ENCODE assay signal across 14 cellular contexts in genomic region chr17:27384721-27385120, GRCh38.
DNase-seq lines count a peak whose midpoint lies in the region; ATAC-seq and TF ChIP-seq lines count a peak whose summit lies in the region.
"Had no signal": no experiment of that assay in that cellular context is flagged by ENCODE, and none has a peak within 500 bp of the region (broad histone marks: within the 10 kb centered on the region; RNA-seq: fewer than 3 reads in every experiment).

No MANE protein-coding gene starts in this region.

- no peak overlapping the region for H3K4me3 Mint-ChIP-seq in immature natural killer cell
- H3K4me3 Mint-ChIP-seq in natural killer cell treated with Interleukin-12 subunit alpha and Interleukin-12 subunit beta and Interleukin-15 and Interleukin-18, amount 100 ng/mL, for 72 hours, result no peak overlapping the region
- H3K4me3 Mint-ChIP-seq: nephron had no signal

- H3K27me3 ChIP-seq in MG63, result no peaks in the 10 kb centered on the region
- H3K27me3 ChIP-seq in stomach smooth muscle (ENCODE audit: control insufficient read depth in 1 of 2, insufficient read depth in 2 of 2, low read length in 2 of 2), result no peaks in the 10 kb centered on the region
- H3K27me3 ChIP-seq: testis had no signal

- H3K27ac ChIP-seq in VCaP (0 out of 2 replicates have a peak overlapping the region, but pooled peaks have one; percentile 3), stomach smooth muscle (ENCODE audit: low read length) (peak overlapping the region; percentile 25)
- H3K27ac ChIP-seq: testis had no signal

- H3K9me3 ChIP-seq in MG63, result no peaks in the 10 kb centered on the region
- H3K9me3 ChIP-seq in stomach smooth muscle (ENCODE audit: control insufficient read depth in 2 of 2, low read length in 2 of 2), result no peaks in the 10 kb centered on the region
- H3K9me3 ChIP-seq: testis had no signal

- peaks cover under 1 to 2% (median 2%) of the 10 kb centered on the region in 3 donors for H3K27me3 Mint-ChIP-seq in immature natural killer cell (ENCODE audit: low read depth in 3 of 3)
- peaks cover 4% of the 10 kb centered on the region in 2 donors for H3K27me3 Mint-ChIP-seq in natural killer cell treated with Interleukin-12 subunit alpha and Interleukin-12 subunit beta and Interleukin-15 and Interleukin-18, amount 100 ng/mL, for 72 hours

- H3K36me3 ChIP-seq in MG63 (no peaks in the 10 kb centered on the region), stomach smooth muscle (ENCODE audit: control insufficient read depth in 2 of 2, insufficient read depth in 2 of 2, low read length in 2 of 2) (no peaks in the 10 kb centered on the region)

- no peaks in the 10 kb centered on the region for H3K36me3 Mint-ChIP-seq in immature natural killer cell
- no peaks in the 10 kb centered on the region for H3K36me3 Mint-ChIP-seq in natural killer cell treated with Interleukin-12 subunit alpha and Interleukin-12 subunit beta and Interleukin-15 and Interleukin-18, amount 100 ng/mL, for 72 hours

- H3K4me1 Mint-ChIP-seq in immature natural killer cell, result peaks cover 11 to 16% of the 10 kb centered on the region in 2 donors
- H3K4me1 Mint-ChIP-seq in natural killer cell treated with Interleukin-12 subunit alpha and Interleukin-12 subunit beta and Interleukin-15 and Interleukin-18, amount 100 ng/mL, for 72 hours (ENCODE audit: low read depth in 2 of 2), result peaks cover 20 to 27% of the 10 kb centered on the region in 2 donors

- H3K9me3 Mint-ChIP-seq in immature natural killer cell, result no peaks in the 10 kb centered on the region
- no peaks in the 10 kb centered on the region for H3K9me3 Mint-ChIP-seq in natural killer cell treated with Interleukin-12 subunit alpha and Interleukin-12 subunit beta and Interleukin-15 and Interleukin-18, amount 100 ng/mL, for 72 hours
- H3K9me3 Mint-ChIP-seq: nephron had no signal

- no peak overlapping the region for H3K27ac Mint-ChIP-seq in immature natural killer cell
- no peak overlapping the region for H3K27ac Mint-ChIP-seq in natural killer cell treated with Interleukin-12 subunit alpha and Interleukin-12 subunit beta and Interleukin-15 and Interleukin-18, amount 100 ng/mL, for 72 hours

- H3K9ac ChIP-seq in stomach smooth muscle (ENCODE audit: low read length in 2 of 2), result no peak overlapping the region

- H3K4me3 ChIP-seq in MG63 (no peak overlapping the region), fibroblast of pulmonary artery (replicated peaks; ENCODE audit: low read depth, low read length) (no peak overlapping the region), stomach smooth muscle (ENCODE audit: low read length in 2 of 2) (no peak overlapping the region)
- H3K4me3 ChIP-seq: testis had no signal

- peaks cover 26% of the 10 kb centered on the region for H3K4me1 ChIP-seq in stomach smooth muscle (ENCODE audit: control insufficient read depth, insufficient read depth, low read length)
- H3K4me1 ChIP-seq: testis had no signal

- DNase-seq in MG63, result peak; percentile 81
- DNase-seq in fibroblast of pulmonary artery (ENCODE audit: low read depth), result peak; percentile 20
- DNase-seq in germinal center (ENCODE audit: low spot score), result no peak
- no peak for DNase-seq in immature natural killer cell
- no peak for DNase-seq in natural killer cell treated with Interleukin-12 subunit alpha and Interleukin-12 subunit beta and Interleukin-15 and Interleukin-18, amount 100 ng/mL, for 72 hours (ENCODE audit: low spot score)
- DNase-seq: effector CD4-positive, alpha-beta T cell; Kasumi-1; NCI-H524 treated with DMSO at 0.1 percent for 48 hours; stimulated activated CD4-positive, alpha-beta T cell treated with anti-CD3 and anti-CD28 coated beads, Interleukin-2, amount 100 ng/mL, for 48 hours; stimulated activated CD8-positive, alpha-beta memory T cell treated with anti-CD3 and anti-CD28 coated beads, Interleukin-4, amount 100 ng/mL, for 48 hours had no signal

- no peak for TF ChIP-seq CTCF in VCaP (conservative IDR thresholded peaks at IDR 0.05)
- no peak for TF ChIP-seq CTCF in fibroblast of pulmonary artery (IDR thresholded peaks at IDR 0.05; ENCODE audit: low read length, missing control alignments)

- ATAC-seq in natural killer cell treated with Interleukin-12 subunit alpha and Interleukin-12 subunit beta and Interleukin-15 and Interleukin-18, amount 100 ng/mL, for 72 hours, result no peak

Comparison
In these comparisons a context has a peak if more than half of its experiments do, and no peak if none do; other contexts are left out.
1. DNase-seq: peak in MG63 (single experiment) and fibroblast of pulmonary artery (single experiment); none in germinal center (single experiment), immature natural killer cell (0 of 3) and natural killer cell treated with Interleukin-12 subunit alpha and Interleukin-12 subunit beta and Interleukin-15 and Interleukin-18, amount 100 ng/mL, for 72 hours (single experiment).